ENCODE assay signal across 23 cellular contexts in the genomic region with DNA sequence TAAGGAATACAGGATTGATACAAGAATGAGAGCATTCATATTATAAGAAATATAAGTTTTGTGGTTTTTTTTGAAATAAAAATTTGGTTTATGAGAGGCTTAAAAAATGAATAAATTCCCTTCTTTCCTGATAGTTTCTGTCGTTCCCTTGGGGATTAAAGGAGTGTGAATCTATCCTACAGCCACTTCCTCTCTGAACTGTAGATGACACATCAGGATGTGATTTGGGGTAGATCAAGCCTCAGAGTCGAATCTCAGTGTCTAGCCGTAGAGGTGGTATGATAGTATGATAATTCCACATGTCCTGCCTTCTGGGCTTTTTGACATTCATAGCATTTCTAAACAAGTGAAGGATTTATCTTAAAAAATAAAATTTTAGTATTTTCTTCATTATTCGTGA.
DNase-seq lines count a peak whose midpoint lies in the region; ATAC-seq and TF ChIP-seq lines count a peak whose summit lies in the region.
"Had no signal": no experiment of that assay in that cellular context is flagged by ENCODE, and none has a peak within 500 bp of the region (broad histone marks: within the 10 kb centered on the region; RNA-seq: fewer than 3 reads in every experiment).

No MANE protein-coding gene starts in this region.

- POLR2A ChIA-PET in CD4-positive, alpha-beta memory T cell (lab: Charles Lee; ENCODE audit: partially characterized antibody): no interaction called here

- H3K9me3 Mint-ChIP-seq in osteocyte (ENCODE audit: unreplicated experiment): peaks cover under 1% of the 10 kb centered on the region
- H3K9me3 Mint-ChIP-seq in CD4-positive, alpha-beta memory T cell: peaks cover 0 to 10% (median 3%) of the 10 kb centered on the region in 8 donors
- H3K9me3 Mint-ChIP-seq: type B pancreatic cell had no signal

- no peaks in the 10 kb centered on the region for H3K4me1 ChIP-seq in CD4-positive, alpha-beta memory T cell (ENCODE audit: insufficient read depth, low read length)
- H3K4me1 ChIP-seq: prostate gland had no signal

- TF ChIP-seq CTCF in brain microvascular endothelial cell (IDR thresholded peaks at IDR 0.05; ENCODE audit: low read depth, low read length, missing control alignments) (no peak), osteocyte (IDR thresholded peaks at IDR 0.05) (no peak)

- H3K4me1 Mint-ChIP-seq in osteocyte (ENCODE audit: unreplicated experiment): peaks cover 14% of the 10 kb centered on the region
- peaks cover 0 to 4% (median 2%) of the 10 kb centered on the region in 4 donors for H3K4me1 Mint-ChIP-seq in CD4-positive, alpha-beta memory T cell

- H3K27ac ChIP-seq in brain microvascular endothelial cell: no peak overlapping the region
- H3K27ac ChIP-seq in CD4-positive, alpha-beta memory T cell (ENCODE audit: low read depth, low read length): no peak overlapping the region
- H3K27ac ChIP-seq: C4-2B, heart left ventricle, prostate gland, RWPE1, WERI-Rb-1 had no signal

- H3K36me3 ChIP-seq in brain microvascular endothelial cell (replicated peaks): no peaks in the 10 kb centered on the region
- H3K36me3 ChIP-seq in CD4-positive, alpha-beta memory T cell (ENCODE audit: insufficient read depth, low read length): no peaks in the 10 kb centered on the region
- H3K36me3 ChIP-seq: heart left ventricle, prostate gland, WERI-Rb-1 had no signal

- no peak for ATAC-seq in GM21390 (IDR thresholded peaks at IDR 0.05; ENCODE audit: unreplicated experiment)
- ATAC-seq: activated CD8-positive, alpha-beta memory T cell treated with anti-CD3 and anti-CD28 coated beads, Interleukin-2, amount 10 ng/mL, durations not matched to agents 7 days and 5 days; heart left ventricle had no signal

- H3K27me3 Mint-ChIP-seq in osteocyte (ENCODE audit: unreplicated experiment): no peaks in the 10 kb centered on the region
- H3K27me3 Mint-ChIP-seq in CD4-positive, alpha-beta memory T cell: no peaks in the 10 kb centered on the region
- H3K27me3 Mint-ChIP-seq: activated CD8-positive, alpha-beta memory T cell treated with anti-CD3 and anti-CD28 coated beads, Interleukin-2, amount 10 ng/mL, durations not matched to agents 7 days and 5 days; type B pancreatic cell had no signal

- DNase-seq in COLO829 (ENCODE audit: low spot score) (peak; percentile 46), M059J (ENCODE audit: low read depth) (peak; percentile 57), brain microvascular endothelial cell (peak; percentile 67), osteocyte (ENCODE audit: extremely low spot score, unreplicated experiment) (no peak), T-helper 1 cell (no peak), midbrain (lab: John Stamatoyannopoulos, UW) (no peak)
- DNase-seq in CD4-positive, alpha-beta memory T cell: no peak
- DNase-seq: ACHN; activated CD4-positive, alpha-beta T cell treated with anti-CD3 and anti-CD28 coated beads, Interleukin-2, amount 50 U/mL, for 1 hour; activated CD8-positive, alpha-beta memory T cell treated with anti-CD3 and anti-CD28 coated beads, Interleukin-2, amount 10 ng/mL, durations not matched to agents 7 days and 5 days; activated naive CD4-positive, alpha-beta T cell treated with anti-CD3 and anti-CD28 coated beads, Interleukin-2, amount 50 U/mL, for 16 hours; amygdala; heart left ventricle; KG1; mammary epithelial cell; NCI-H1694 treated with DMSO at 0.1 percent for 48 hours; NCI-H69; WERI-Rb-1 had no signal

- no peak overlapping the region for H3K4me3 ChIP-seq in brain microvascular endothelial cell (ENCODE audit: low read depth, low read length)
- H3K4me3 ChIP-seq in CD4-positive, alpha-beta memory T cell (ENCODE audit: low read length in 2 of 2): no peak overlapping the region
- H3K4me3 ChIP-seq: heart left ventricle, prostate gland had no signal

- H3K36me3 Mint-ChIP-seq in osteocyte (ENCODE audit: unreplicated experiment): peaks cover 5% of the 10 kb centered on the region
- peaks cover 12 to 25% of the 10 kb centered on the region in 2 donors for H3K36me3 Mint-ChIP-seq in CD4-positive, alpha-beta memory T cell

- H3K9me3 ChIP-seq in CD4-positive, alpha-beta memory T cell (ENCODE audit: control insufficient read depth in 1 of 2, low read length in 2 of 2): no peaks in the 10 kb centered on the region
- H3K9me3 ChIP-seq: prostate gland had no signal

- H3K4me3 Mint-ChIP-seq in osteocyte (ENCODE audit: unreplicated experiment): no peak overlapping the region
- no peak overlapping the region for H3K4me3 Mint-ChIP-seq in CD4-positive, alpha-beta memory T cell
- H3K4me3 Mint-ChIP-seq: activated CD8-positive, alpha-beta memory T cell treated with anti-CD3 and anti-CD28 coated beads, Interleukin-2, amount 10 ng/mL, durations not matched to agents 7 days and 5 days; type B pancreatic cell had no signal

- CTCF ChIA-PET in CD4-positive, alpha-beta memory T cell (lab: Charles Lee; ENCODE audit: partially characterized antibody): no interaction called here

- H3K27ac Mint-ChIP-seq in osteocyte (ENCODE audit: unreplicated experiment): peak overlapping the region; percentile 34
- no peak overlapping the region for H3K27ac Mint-ChIP-seq in CD4-positive, alpha-beta memory T cell
- H3K27ac Mint-ChIP-seq: activated CD8-positive, alpha-beta memory T cell treated with anti-CD3 and anti-CD28 coated beads, Interleukin-2, amount 10 ng/mL, durations not matched to agents 7 days and 5 days; type B pancreatic cell had no signal

- in situ Hi-C loops in brain microvascular endothelial cell (cut with HindIII; ENCODE audit: low pct_ligation_motif_present, low sequenced_read_pairs): no loop called here

- H3K27me3 ChIP-seq in brain microvascular endothelial cell (replicated peaks): no peaks in the 10 kb centered on the region
- H3K27me3 ChIP-seq in CD4-positive, alpha-beta memory T cell (ENCODE audit: insufficient read depth, low read length): no peaks in the 10 kb centered on the region
- H3K27me3 ChIP-seq: heart left ventricle had no signal

- intact Hi-C loops in CD4-positive, alpha-beta memory T cell (cut with micrococcal nuclease): no loop called here

Comparison
In these comparisons a context has a peak if more than half of its experiments do, and no peak if none do; other contexts are left out.
1. DNase-seq: peak in COLO829 (single experiment), M059J (single experiment) and brain microvascular endothelial cell (single experiment); none in osteocyte (single experiment), T-helper 1 cell (0 of 5), CD4-positive, alpha-beta memory T cell (0 of 5) and midbrain (single experiment).